19 cellular contexts compared by ENCODE assay signal in genomic region chr4:164880489-164881262, GRCh38. TPM values are rescaled to one million over a fixed set of nuclear protein-coding genes. Genes with fewer than 3 reads are reported as not detected.
"Had no signal": no experiment of that assay in that cellular context is flagged by ENCODE, and none has a peak within 500 bp of the region (broad histone marks: within the 10 kb centered on the region; RNA-seq: fewer than 3 reads in every experiment).

No MANE protein-coding gene starts in this region.

- H3K27me3 ChIP-seq: brain microvascular endothelial cell had no signal

- H3K4me1 ChIP-seq: spleen had no signal

- H3K27ac ChIP-seq: brain microvascular endothelial cell, coronary artery, spleen, thoracic aorta had no signal

- H3K4me3 ChIP-seq: coronary artery, spleen, thoracic aorta had no signal

- H3K36me3 ChIP-seq: brain microvascular endothelial cell, spleen, thoracic aorta had no signal

- DNase-seq: activated CD4-positive, alpha-beta T cell treated with anti-CD3 and anti-CD28 coated beads, Interleukin-2, amount 10 ng/mL, durations not matched to agents 24 days and 14 days; activated CD4-positive, CD25-positive, alpha-beta regulatory T cell; activated CD8-positive, alpha-beta T cell treated with anti-CD3 and anti-CD28 coated beads, Interleukin-2, amount 10 ng/mL, durations not matched to agents 7 days and 5 days; activated naive CD4-positive, alpha-beta T cell treated with Interleukin-2 at 50 U/mL for 16 hours; activated naive CD8-positive, alpha-beta T cell treated with anti-CD3 and anti-CD28 coated beads, Interleukin-2, amount 50 U/mL, for 24 hours; activated T-cell treated with anti-CD3 and anti-CD28 coated beads, Interleukin-2, amount 50 U/mL, for 24 hours; aorta; brain microvascular endothelial cell; central memory CD4-positive, alpha-beta T cell; mesenchymal stem cell; natural killer cell; spleen; stimulated activated CD4-positive, alpha-beta T cell treated with anti-CD3 and anti-CD28 coated beads, Interleukin-4, amount 100 ng/mL, for 4 hours had no signal

- H3K9me3 ChIP-seq: spleen, thoracic aorta had no signal

RNA-seq across cellular contexts. Expression of gene APELA, which starts 3.7 kb away (rescaled TPM):
- total RNA-seq: activated CD4-positive, alpha-beta T cell treated with anti-CD3 and anti-CD28 coated beads, Interleukin-2, amount 10 ng/mL, durations not matched to agents 24 days and 14 days; activated CD8-positive, alpha-beta T cell treated with anti-CD3 and anti-CD28 coated beads, Interleukin-2, amount 10 ng/mL, durations not matched to agents 7 days and 5 days; activated T-helper 2 cell treated with anti-CD3 and anti-CD28 coated beads, Interferon-gamma antibody, Interleukin-2, Interleukin-4, amounts not matched to agents 10 μg/mL and 5 μg/mL and 100 μg/mL, durations not matched to agents 14 hours and 24 hours and 36 hours; aorta; natural killer cell; renal cortical epithelial cell; spleen; thoracic aorta; ureter had no signal
- polyA plus RNA-seq: aorta, liver, spleen had no signal
